Comparison of ENCODE assay signal across 7 cellular contexts in genomic region chr5:28370896-28371295, GRCh38.
"Had no signal": no experiment of that assay in that cellular context is flagged by ENCODE, and none has a peak within 500 bp of the region (broad histone marks: within the 10 kb centered on the region; RNA-seq: fewer than 3 reads in every experiment).

No MANE protein-coding gene starts in this region.

- H3K27ac ChIP-seq: HL-60, KMS-11 had no signal

- H3K4me3 ChIP-seq: K562 had no signal

- H3K4me2 ChIP-seq: KMS-11 had no signal

- DNase-seq: IMR-90, KG1 had no signal

- ATAC-seq: HepG2, K562 had no signal

- FAIRE-seq: HepG2, HTR-8/SVneo had no signal

- H3K9ac ChIP-seq: KMS-11 had no signal
